8 cellular contexts compared by ENCODE assay signal in genomic region chr19:58305932-58306323, GRCh38. TPM values are rescaled to one million over a fixed set of nuclear protein-coding genes. Genes with fewer than 3 reads are reported as not detected.
DNase-seq lines count a peak whose midpoint lies in the region; ATAC-seq and TF ChIP-seq lines count a peak whose summit lies in the region.

No MANE protein-coding gene starts in this region.

- H3K4me3 Mint-ChIP-seq in activated T-cell treated with anti-CD3 and anti-CD28 coated beads, Interleukin-2, amount 50 U/mL, for 24 hours = peak overlapping the region; percentile 99
- H3K4me3 Mint-ChIP-seq in activated B cell treated with CpG ODN at 0.5 μM for 24 hours = peak overlapping the region; percentile 100

- TF ChIP-seq CTCF in activated B cell treated with CpG ODN at 0.5 μM for 24 hours (IDR thresholded peaks at IDR 0.05) (no peak), stomach (IDR thresholded peaks at IDR 0.05) (no peak)

- ATAC-seq in activated B cell treated with CpG ODN at 0.5 μM for 24 hours (ENCODE audit: low read depth) (no peak), GM18511 (IDR thresholded peaks at IDR 0.05; ENCODE audit: unreplicated experiment) (no peak), HG03135 (IDR thresholded peaks at IDR 0.05; ENCODE audit: unreplicated experiment) (no peak)

- no peak for TF ChIP-seq EP300 in stomach (IDR thresholded peaks at IDR 0.05)

- intact Hi-C loops in activated B cell treated with CpG ODN at 0.5 μM for 24 hours (cut with micrococcal nuclease) = loop anchor here (1.0 to 10.0 kb wide), 11 partner anchors 20 to 917 kb away; partner anchors contain the start of genes ZNF132, ZNF497, ZNF548 and ZNF584
- intact Hi-C loops in stomach (cut with DNase I; ENCODE audit: low total_unique reads) = no loop called here

- TF ChIP-seq POLR2A in stomach (IDR thresholded peaks at IDR 0.05) = no peak

- H3K27me3 ChIP-seq in iPS-15b (ENCODE audit: control insufficient read depth, insufficient read depth, low read length) = no peaks in the 10 kb centered on the region
- no peaks in the 10 kb centered on the region for H3K27me3 ChIP-seq in stomach

- no peak for DNase-seq in activated T-cell treated with anti-CD3 and anti-CD28 coated beads, Interleukin-2, amount 50 U/mL, for 24 hours
- DNase-seq in activated T-cell treated with anti-CD3 and anti-CD28 coated beads, Interleukin-2, amount 50 U/mL, for 1 hour = no peak
- no peak for DNase-seq in activated B cell treated with CpG ODN at 0.5 μM for 24 hours
- DNase-seq in stomach = no peak
- DNase-seq in NK-92 treated with Interleukin-12 subunit alpha and Interleukin-12 subunit beta, amount 100 ng/mL, for 24 hours (lab: John Stamatoyannopoulos, UW) = no peak

- CTCF ChIA-PET in activated B cell treated with CpG ODN at 0.5 μM for 24 hours (lab: Charles Lee) = interaction anchor here (1.3 kb wide), 1 partner anchor 19 kb away, joined by 3 read pairs; no protein-coding TSS in a partner anchor

- H3K27ac ChIP-seq in stomach = peak overlapping the region in 4 of 5 donors; percentile 90 to 93 (median 90)

- WGBS in stomach, 5 donors = 30 to 60% (median 41%) methylated on average over 12 of the region's 12 CpGs

- peaks cover 93% of the 10 kb centered on the region for H3K36me3 Mint-ChIP-seq in activated T-cell treated with anti-CD3 and anti-CD28 coated beads, Interleukin-2, amount 50 U/mL, for 24 hours (ENCODE audit: low read depth)
- peaks cover 57% of the 10 kb centered on the region for H3K36me3 Mint-ChIP-seq in activated B cell treated with CpG ODN at 0.5 μM for 24 hours (ENCODE audit: low read depth)

- H3K27ac Mint-ChIP-seq in activated T-cell treated with anti-CD3 and anti-CD28 coated beads, Interleukin-2, amount 50 U/mL, for 24 hours = peak overlapping the region; percentile 99
- peak overlapping the region; percentile 98 for H3K27ac Mint-ChIP-seq in activated B cell treated with CpG ODN at 0.5 μM for 24 hours

- peaks cover 53% of the 10 kb centered on the region for H3K4me1 Mint-ChIP-seq in activated T-cell treated with anti-CD3 and anti-CD28 coated beads, Interleukin-2, amount 50 U/mL, for 24 hours (ENCODE audit: low read depth)
- H3K4me1 Mint-ChIP-seq in activated B cell treated with CpG ODN at 0.5 μM for 24 hours = peaks cover 38% of the 10 kb centered on the region

- H3K9me3 ChIP-seq in iPS-15b (ENCODE audit: control insufficient read depth, insufficient read depth, low read length) (no peaks in the 10 kb centered on the region), stomach (peaks cover 0 to 9% (median 3%) of the 10 kb centered on the region in 4 donors)

- H3K9ac ChIP-seq in iPS-15b (ENCODE audit: low read depth, low read length) = peak overlapping the region; percentile 79

- peak overlapping the region; percentile 100 for H3K4me3 ChIP-seq in iPS-15b (ENCODE audit: low read depth, low read length)
- H3K4me3 ChIP-seq in stomach = peak overlapping the region; percentile 62 to 93 (median 86)

- POLR2A ChIA-PET in activated B cell treated with CpG ODN at 0.5 μM for 24 hours (lab: Charles Lee) = interaction anchor here (0.5 to 3.8 kb wide), 10 partner anchors 11 to 1024 kb away, joined by 3 to 23 read pairs (median 8); partner anchors contain the start of genes ZNF274, ZNF497, ZNF8 and ZSCAN22

- H3K36me3 ChIP-seq in iPS-15b (ENCODE audit: control insufficient read depth, insufficient read depth, low read length) (peaks cover 14% of the 10 kb centered on the region), stomach (peaks cover 2 to 48% (median 45%) of the 10 kb centered on the region in 4 donors)

- peaks cover 3% of the 10 kb centered on the region for H3K4me1 ChIP-seq in iPS-15b (ENCODE audit: control insufficient read depth, insufficient read depth, low read length)
- peaks cover 9 to 42% (median 24%) of the 10 kb centered on the region in 4 donors for H3K4me1 ChIP-seq in stomach

- no peaks in the 10 kb centered on the region for H3K27me3 Mint-ChIP-seq in activated T-cell treated with anti-CD3 and anti-CD28 coated beads, Interleukin-2, amount 50 U/mL, for 24 hours
- no peaks in the 10 kb centered on the region for H3K27me3 Mint-ChIP-seq in activated B cell treated with CpG ODN at 0.5 μM for 24 hours

- peaks cover 25% of the 10 kb centered on the region for H3K9me3 Mint-ChIP-seq in activated T-cell treated with anti-CD3 and anti-CD28 coated beads, Interleukin-2, amount 50 U/mL, for 24 hours
- no peaks in the 10 kb centered on the region for H3K9me3 Mint-ChIP-seq in activated B cell treated with CpG ODN at 0.5 μM for 24 hours

RNA-seq across cellular contexts. Expression of gene ERVK3-1, which starts 0.8 kb away (rescaled TPM):
- total RNA-seq in activated B cell treated with CpG ODN at 0.5 μM for 24 hours (61.4 and 74.3 TPM in 2 replicates), stomach (10 to 100 TPM; 25.2 to 93.6 (median 48.4) TPM)
- 10 to 100 TPM; 25.0 to 45.1 (median 35.1) TPM for polyA plus RNA-seq in stomach

RNA-seq across cellular contexts. Expression of gene ZSCAN22, which starts 20.9 kb away (rescaled TPM):
- total RNA-seq in activated B cell treated with CpG ODN at 0.5 μM for 24 hours = 4.7 and 4.8 TPM in 2 replicates
- 1 to 10 TPM in 3 of 5 donors, under 1 TPM in 1, not detected in 1; 0.45 to 5.2 (median 1.6) TPM for total RNA-seq in stomach
- 1 to 10 TPM in 1 of 3 donors, under 1 TPM in 2; 0.75 to 1.4 (median 0.83) TPM for polyA plus RNA-seq in stomach

RNA-seq across cellular contexts. Expression of gene ZNF8, which starts 27.2 kb away (rescaled TPM):
- total RNA-seq in activated B cell treated with CpG ODN at 0.5 μM for 24 hours = 4.7 and 5.3 TPM in 2 replicates
- total RNA-seq in stomach = 1 to 10 TPM; 1.4 to 9.0 (median 4.9) TPM
- polyA plus RNA-seq in stomach = 1 to 10 TPM in 1 of 3 donors, under 1 TPM in 2; 0.81 to 1.1 (median 0.95) TPM

RNA-seq across cellular contexts. Expression of gene A1BG, which starts 47.4 kb away (rescaled TPM):
- 21.8 and 26.8 TPM in 2 replicates for total RNA-seq in activated B cell treated with CpG ODN at 0.5 μM for 24 hours
- 10 to 100 TPM in 1 of 5 donors, 1 to 10 TPM in 2, not detected in 2; 1.1 to 30.9 (median 1.7) TPM for total RNA-seq in stomach
- polyA plus RNA-seq in stomach = 10 to 100 TPM; 19.7 to 61.7 (median 33.8) TPM

RNA-seq across cellular contexts. Expression of gene ZNF497, which starts 56.6 kb away (rescaled TPM):
- 1.7 and 2.1 TPM in 2 replicates for total RNA-seq in activated B cell treated with CpG ODN at 0.5 μM for 24 hours
- total RNA-seq in stomach = 10 to 100 TPM in 1 of 5 donors, 1 to 10 TPM in 2, under 1 TPM in 1, not detected in 1; 0.14 to 12.3 (median 3.2) TPM
- 1 to 10 TPM in 1 of 3 donors, under 1 TPM in 2; 0.12 to 1.0 (median 0.46) TPM for polyA plus RNA-seq in stomach
